In genomic region chr1:50959913-50960844, GRCh38 we compare ENCODE assay signal across 1 cellular context.
TF ChIP-seq lines count a peak whose summit lies in the region.

FAF1 (minus strand) TSS chr1:50960267; CDS start chr1:50959811, 456 bp downstream.

TF ChIP-seq in HepG2, 621 proteins besides CTCF, POLR2A, EP300 and RAD21 (continued from another document and continues in another):
- peak in 1 of 2 experiments; percentile 59; a peak in 2 of 4 replicates for TF ChIP-seq REST (IDR thresholded peaks at IDR 0.05; ENCODE audit: borderline replicate concordance in 1 of 2, low read depth in 1 of 2, low read length in 2 of 2)
- 0 out of 2 replicates have a peak, but pooled peaks have one; percentile 46 for TF ChIP-seq ZNF839 (CRISPR knock-in tag; IDR thresholded peaks at IDR 0.05; ENCODE audit: borderline replicate concordance)
- peak; percentile 99 for TF ChIP-seq ZMYM4 (CRISPR knock-in tag; IDR thresholded peaks at IDR 0.05)
- no peak for TF ChIP-seq PCBP1 (IDR thresholded peaks at IDR 0.05; ENCODE audit: borderline replicate concordance, low read depth, low read length)
- peak; percentile 84 for TF ChIP-seq NFATC3 (CRISPR knock-in tag; IDR thresholded peaks at IDR 0.05)
- TF ChIP-seq ZNF776 (CRISPR knock-in tag; IDR thresholded peaks at IDR 0.05) = no peak
- TF ChIP-seq ZNF343 (CRISPR knock-in tag; IDR thresholded peaks at IDR 0.05) = peak; percentile 62; the same call in 1 of the 2 replicates
- peak; percentile 80 for TF ChIP-seq ISL2 (CRISPR knock-in tag; IDR thresholded peaks at IDR 0.05)
- TF ChIP-seq ZNF646 (CRISPR knock-in tag; IDR thresholded peaks at IDR 0.05) = peak; percentile 78
- TF ChIP-seq NFYB (CRISPR knock-in tag; IDR thresholded peaks at IDR 0.05) = peak; percentile 86
- 0 out of 2 replicates have a peak, but pooled peaks have one; percentile 63 for TF ChIP-seq DZIP1 (CRISPR knock-in tag; IDR thresholded peaks at IDR 0.05)
- TF ChIP-seq POLR2AphosphoS5 (IDR thresholded peaks at IDR 0.05; ENCODE audit: low read depth, low read length) = peak; percentile 83
- TF ChIP-seq FOXA3 (CRISPR knock-in tag; IDR thresholded peaks at IDR 0.05) = peak; percentile 62
- TF ChIP-seq ERF (CRISPR knock-in tag; IDR thresholded peaks at IDR 0.05) = peak; percentile 86
- 0 out of 2 replicates have a peak, but pooled peaks have one; percentile 78 for TF ChIP-seq ZHX1 (CRISPR knock-in tag; IDR thresholded peaks at IDR 0.05; ENCODE audit: low read depth)
- no peak for TF ChIP-seq FOXK2 (IDR thresholded peaks at IDR 0.05)
- peak; percentile 73; the same call in 1 of the 2 replicates for TF ChIP-seq TSC22D2 (CRISPR knock-in tag; IDR thresholded peaks at IDR 0.05; ENCODE audit: borderline replicate concordance)
- TF ChIP-seq KLF16 (CRISPR knock-in tag; IDR thresholded peaks at IDR 0.05) = peak in 1 of 2 experiments; percentile 97; a peak in 2 of 4 replicates
- TF ChIP-seq ZNF850 (CRISPR knock-in tag; conservative IDR thresholded peaks at IDR 0.05) = no peak
- no peak for TF ChIP-seq ZNF597 (CRISPR knock-in tag; IDR thresholded peaks at IDR 0.05)
- peak; percentile 49 for TF ChIP-seq GFI1 (CRISPR knock-in tag; IDR thresholded peaks at IDR 0.05; ENCODE audit: borderline replicate concordance)
- TF ChIP-seq ZNF709 (CRISPR knock-in tag; IDR thresholded peaks at IDR 0.05) = no peak
- 0 out of 2 replicates have a peak, but pooled peaks have one; percentile 32 for TF ChIP-seq THAP7 (CRISPR knock-in tag; IDR thresholded peaks at IDR 0.05)
- peak; percentile 58; the same call in 1 of the 2 replicates for TF ChIP-seq IKZF5 (CRISPR knock-in tag; IDR thresholded peaks at IDR 0.05)
- TF ChIP-seq HNF1A (IDR thresholded peaks at IDR 0.05; ENCODE audit: low read depth) = no peak
- TF ChIP-seq HNF1A (CRISPR knock-in tag; IDR thresholded peaks at IDR 0.05; ENCODE audit: borderline replicate concordance) = peak; percentile 24; the same call in 1 of the 2 replicates
- TF ChIP-seq ATAD3A (CRISPR knock-in tag; IDR thresholded peaks at IDR 0.05) = no peak
- 0 out of 2 replicates have a peak, but pooled peaks have one; percentile 17 for TF ChIP-seq ZNF280B (CRISPR knock-in tag; IDR thresholded peaks at IDR 0.05; ENCODE audit: borderline replicate concordance)
